In genomic region chr2:112960230-112960825, GRCh38 we compare ENCODE assay signal across 3 cellular contexts.
TF ChIP-seq lines count a peak whose summit lies in the region.

No MANE protein-coding gene starts in this region.

TF ChIP-seq in GM23338, 12 proteins besides CTCF, POLR2A, EP300 and RAD21 (continues in another document):
- TF ChIP-seq ZNF462 (CRISPR knock-in tag; IDR thresholded peaks at IDR 0.05): no peak
- no peak for TF ChIP-seq STAT1 (IDR thresholded peaks at IDR 0.05; ENCODE audit: unreplicated experiment)
- no peak for TF ChIP-seq EZH2 (IDR thresholded peaks at IDR 0.05; ENCODE audit: low read depth, unreplicated experiment)
- TF ChIP-seq EZH2phosphoT487 (IDR thresholded peaks at IDR 0.05; ENCODE audit: unreplicated experiment): no peak
- TF ChIP-seq ETS1 (IDR thresholded peaks at IDR 0.05): no peak

TF ChIP-seq in H1, 55 proteins besides CTCF, POLR2A, EP300 and RAD21:
- TF ChIP-seq SIN3A (conservative IDR thresholded peaks at IDR 0.05 in 1 of 2, IDR thresholded peaks at IDR 0.05 in 1 of 2; ENCODE audit: low read depth in 1 of 2, low read length in 2 of 2): no peak
- no peak for TF ChIP-seq SP1 (IDR thresholded peaks at IDR 0.05; ENCODE audit: low read depth, low read length)
- TF ChIP-seq YY1 (IDR thresholded peaks at IDR 0.05; ENCODE audit: low read depth, low read length): no peak
- TF ChIP-seq SUZ12 (IDR thresholded peaks at IDR 0.05; ENCODE audit: low read length): no peak
- no peak for TF ChIP-seq USF2 (IDR thresholded peaks at IDR 0.05; ENCODE audit: low read length)
- TF ChIP-seq RNF2 (IDR thresholded peaks at IDR 0.05; ENCODE audit: borderline replicate concordance, low read depth, low read length, missing control alignments, poor library complexity, severe bottlenecking): no peak
- no peak for TF ChIP-seq TAF1 (IDR thresholded peaks at IDR 0.05; ENCODE audit: low read depth, low read length)
- no peak for TF ChIP-seq KDM5A (IDR thresholded peaks at IDR 0.05; ENCODE audit: low read length)
- no peak for TF ChIP-seq SP2 (IDR thresholded peaks at IDR 0.05; ENCODE audit: low read length)
- no peak for TF ChIP-seq SIX5 (IDR thresholded peaks at IDR 0.05; ENCODE audit: low read depth, low read length)
- no peak for TF ChIP-seq NANOG (IDR thresholded peaks at IDR 0.05; ENCODE audit: insufficient read depth, low read depth, low read length, poor library complexity, severe bottlenecking)

TF ChIP-seq in HepG2, 621 proteins besides CTCF, POLR2A, EP300 and RAD21:
- TF ChIP-seq ZNF354B (CRISPR knock-in tag; IDR thresholded peaks at IDR 0.05): no peak
- no peak for TF ChIP-seq STAT5B (CRISPR knock-in tag; IDR thresholded peaks at IDR 0.05)
- no peak for TF ChIP-seq SKIL (CRISPR knock-in tag; IDR thresholded peaks at IDR 0.05; ENCODE audit: borderline replicate concordance)
- no peak for TF ChIP-seq HOXA3 (CRISPR knock-in tag; IDR thresholded peaks at IDR 0.05)
- TF ChIP-seq GTF3A (CRISPR knock-in tag; conservative IDR thresholded peaks at IDR 0.05): no peak
- no peak for TF ChIP-seq ZNF451 (CRISPR knock-in tag; IDR thresholded peaks at IDR 0.05)
- no peak for TF ChIP-seq ATF7-NPFF (CRISPR knock-in tag; IDR thresholded peaks at IDR 0.05; ENCODE audit: low read depth)
- TF ChIP-seq HES4 (CRISPR knock-in tag; IDR thresholded peaks at IDR 0.05; ENCODE audit: borderline replicate concordance): no peak
